12 cellular contexts compared by ENCODE assay signal in genomic region chr22:38750638-38751037, GRCh38. TPM values are rescaled to one million over a fixed set of nuclear protein-coding genes. Genes with fewer than 3 reads are reported as not detected.
A peak's percentile ranks its signal among the peaks of the same experiment; 100 is the strongest.
DNase-seq lines count a peak whose midpoint lies in the region; ATAC-seq and TF ChIP-seq lines count a peak whose summit lies in the region.
"Had no signal": no experiment of that assay in that cellular context is flagged by ENCODE, and none has a peak within 500 bp of the region (broad histone marks: within the 10 kb centered on the region; RNA-seq: fewer than 3 reads in every experiment).

No MANE protein-coding gene starts in this region.

- H2AFZ ChIP-seq in PC-9: no peak overlapping the region

- no peaks in the 10 kb centered on the region for H3K27me3 ChIP-seq in CD4-positive, alpha-beta T cell (ENCODE audit: control insufficient read depth, insufficient read depth, low read length)
- H3K27me3 ChIP-seq in psoas muscle (ENCODE audit: insufficient read depth in 3 of 3, low read length in 2 of 3) (no peaks in the 10 kb centered on the region), PC-9 (ENCODE audit: insufficient read depth, low read depth) (no peaks in the 10 kb centered on the region)

- H3K4me2 ChIP-seq in PC-9: no peak overlapping the region

- H3K9me3 Mint-ChIP-seq in CD4-positive, alpha-beta T cell: no peaks in the 10 kb centered on the region
- H3K9me3 Mint-ChIP-seq in dendritic cell treated with granulocyte-macrophage colony-stimulating factor and Interleukin-4, amounts not matched to agents 40 ng/mL and 50 ng/mL, for 4 days: no peaks in the 10 kb centered on the region

- POLR2A ChIA-PET in CD4-positive, alpha-beta T cell (lab: Charles Lee): interaction anchor here (0.9 to 25.2 kb wide), 12 partner anchors 8 to 252 kb away, joined by 3 to 752 read pairs (median 5); partner anchors contain the start of genes CBX6, CBY1, FAM227A and GTPBP1
- POLR2A ChIA-PET in RWPE1 (lab: Yijun Ruan, JAX; ENCODE audit: low non-redundant PET): no interaction called here
- POLR2A ChIA-PET in PC-9 (lab: Charles Lee; ENCODE audit: unreplicated experiment): no interaction called here

- intact Hi-C loops in CD4-positive, alpha-beta T cell (cut with DNase I, micrococcal nuclease): loop anchor here (1.0 to 5.0 kb wide), 2 partner anchors 45 to 92 kb away; partner anchors contain the start of genes GTPBP1 (in 1 of the 2) and NPTXR (in 1 of the 2)
- intact Hi-C loops in dendritic cell treated with granulocyte-macrophage colony-stimulating factor and Interleukin-4, amounts not matched to agents 40 ng/mL and 50 ng/mL, for 4 days (cut with micrococcal nuclease): no loop called here
- intact Hi-C loops in psoas muscle (cut with DNase I) (no loop called here), PC-9 (cut with micrococcal nuclease; ENCODE audit: unreplicated experiment) (loop anchor here (5.0 to 10.0 kb wide), 3 partner anchors 234 to 772 kb away; partner anchors contain the start of genes APOBEC3B, ATF4 and PICK1)

- peak overlapping the region; percentile 99 for H3K27ac Mint-ChIP-seq in CD4-positive, alpha-beta T cell
- H3K27ac Mint-ChIP-seq in dendritic cell treated with granulocyte-macrophage colony-stimulating factor and Interleukin-4, amounts not matched to agents 40 ng/mL and 50 ng/mL, for 4 days: peak overlapping the region; percentile 41

- H3K4me3 ChIP-seq in psoas muscle (no peak overlapping the region), PC-9 (no peak overlapping the region)

- no peaks in the 10 kb centered on the region for H3K9me2 ChIP-seq in PC-9 (ENCODE audit: insufficient read depth)

- no peaks in the 10 kb centered on the region for H3K27me3 Mint-ChIP-seq in CD4-positive, alpha-beta T cell
- no peaks in the 10 kb centered on the region for H3K27me3 Mint-ChIP-seq in dendritic cell treated with granulocyte-macrophage colony-stimulating factor and Interleukin-4, amounts not matched to agents 40 ng/mL and 50 ng/mL, for 4 days

- no peak for TF ChIP-seq CTCF in CD4-positive, alpha-beta T cell (IDR thresholded peaks at IDR 0.05)
- no peak for TF ChIP-seq CTCF in RWPE1 (conservative IDR thresholded peaks at IDR 0.05; ENCODE audit: low read depth)
- TF ChIP-seq CTCF in psoas muscle (IDR thresholded peaks at IDR 0.05): no peak
- TF ChIP-seq CTCF in PC-9 (conservative IDR thresholded peaks at IDR 0.05): no peak

- no TSS peak for BruUV-seq in PC-9 (replicated peaks; lab: Mats Ljungman, UMichigan)

- 76 to 86% (median 81%) methylated on average over 17 of the region's 17 CpGs for WGBS in psoas muscle, 3 donors

- H3F3A ChIP-seq in PC-9 (ENCODE audit: insufficient read depth, low read depth): peaks cover 50% of the 10 kb centered on the region

- peaks cover 95% of the 10 kb centered on the region for H3K36me3 Mint-ChIP-seq in CD4-positive, alpha-beta T cell (ENCODE audit: low read depth)
- H3K36me3 Mint-ChIP-seq in dendritic cell treated with granulocyte-macrophage colony-stimulating factor and Interleukin-4, amounts not matched to agents 40 ng/mL and 50 ng/mL, for 4 days (ENCODE audit: low read depth): peaks cover 84% of the 10 kb centered on the region

- peaks cover 45% of the 10 kb centered on the region for H3K4me1 ChIP-seq in psoas muscle
- peaks cover 31% of the 10 kb centered on the region for H3K4me1 ChIP-seq in PC-9 (replicated peaks; ENCODE audit: insufficient read depth)

- no peak for DNase-seq in CD4-positive, alpha-beta T cell
- no peak for DNase-seq in RWPE1 (ENCODE audit: low spot score)
- no peak for DNase-seq in psoas muscle
- no peak for DNase-seq in PC-9
- no peak for DNase-seq in effector CD4-positive, alpha-beta T cell
- DNase-seq: foreskin fibroblast, NCI-H1436, NCI-H524, retina had no signal

- no peaks in the 10 kb centered on the region; the same call in 1 of the 2 replicates for H4K20me1 ChIP-seq in PC-9 (ENCODE audit: insufficient read depth)

- H3K79me2 ChIP-seq in PC-9 (ENCODE audit: low read depth): peaks cover 27% of the 10 kb centered on the region

- peak overlapping the region; percentile 99 for H3K4me3 Mint-ChIP-seq in CD4-positive, alpha-beta T cell
- no peak overlapping the region for H3K4me3 Mint-ChIP-seq in dendritic cell treated with granulocyte-macrophage colony-stimulating factor and Interleukin-4, amounts not matched to agents 40 ng/mL and 50 ng/mL, for 4 days

- peaks cover 66% of the 10 kb centered on the region for H3K4me1 Mint-ChIP-seq in CD4-positive, alpha-beta T cell (ENCODE audit: low read depth)
- H3K4me1 Mint-ChIP-seq in dendritic cell treated with granulocyte-macrophage colony-stimulating factor and Interleukin-4, amounts not matched to agents 40 ng/mL and 50 ng/mL, for 4 days (ENCODE audit: low read depth): peaks cover 56% of the 10 kb centered on the region

- peak overlapping the region; percentile 81 for H3K27ac ChIP-seq in CD4-positive, alpha-beta T cell (ENCODE audit: low read depth, low read length)
- H3K27ac ChIP-seq in RWPE1 (peak overlapping the region; percentile 99), psoas muscle (peak overlapping the region; percentile 97), PC-9 (no peak overlapping the region)

- peaks cover 7 to 81% of the 10 kb centered on the region in 2 donors for H3K36me3 ChIP-seq in psoas muscle (ENCODE audit: insufficient read depth in 1 of 2, low read depth in 1 of 2)
- H3K36me3 ChIP-seq in PC-9 (ENCODE audit: low read depth): peaks cover 45% of the 10 kb centered on the region

- H3K9me3 ChIP-seq in CD4-positive, alpha-beta T cell (ENCODE audit: control insufficient read depth, low read length): no peaks in the 10 kb centered on the region
- H3K9me3 ChIP-seq in psoas muscle (no peaks in the 10 kb centered on the region), PC-9 (ENCODE audit: insufficient read depth, low read depth) (no peaks in the 10 kb centered on the region)

- ATAC-seq in CD4-positive, alpha-beta T cell (ENCODE audit: poor library complexity): no peak
- ATAC-seq in psoas muscle (no peak), SK-N-SH treated with all-trans-retinoic acid at 6 μM for 48 hours (no peak), HG02642 (IDR thresholded peaks at IDR 0.05; ENCODE audit: poor library complexity, unreplicated experiment) (no peak)

- CTCF ChIA-PET in CD4-positive, alpha-beta T cell (lab: Charles Lee): interaction anchor here (1.1 to 2.0 kb wide), 3 partner anchors 15 to 26 kb away, joined by 4 to 12 read pairs (median 7); no protein-coding TSS in a partner anchor
- CTCF ChIA-PET in RWPE1 (lab: Yijun Ruan, JAX): interaction anchor here (0.6 kb wide), 1 partner anchor 74 kb away, joined by 3 read pairs; no protein-coding TSS in a partner anchor
- CTCF ChIA-PET in PC-9 (lab: Charles Lee): interaction anchor here (1.1 to 1.6 kb wide), 3 partner anchors 13 to 51 kb away, joined by 4 to 13 read pairs (median 13); no protein-coding TSS in a partner anchor

TF ChIP-seq in SK-N-SH treated with all-trans-retinoic acid at 6 μM for 48 hours, 23 proteins besides CTCF, POLR2A, EP300 and RAD21 (continues in another document):
- TF ChIP-seq ZFP3 (CRISPR knock-in tag; IDR thresholded peaks at IDR 0.05) (no peak), CSRNP3 (CRISPR knock-in tag; IDR thresholded peaks at IDR 0.05) (no peak), CSDC2 (CRISPR knock-in tag; IDR thresholded peaks at IDR 0.05) (no peak), OSR1 (CRISPR knock-in tag; IDR thresholded peaks at IDR 0.05) (no peak), RARB (CRISPR knock-in tag; IDR thresholded peaks at IDR 0.05) (no peak), TOX (CRISPR knock-in tag; IDR thresholded peaks at IDR 0.05; ENCODE audit: borderline replicate concordance) (no peak), ZNF565 (CRISPR knock-in tag; conservative IDR thresholded peaks at IDR 0.05; ENCODE audit: low read depth) (no peak), ZC3H10 (CRISPR knock-in tag; IDR thresholded peaks at IDR 0.05) (no peak), PATZ1 (CRISPR knock-in tag; IDR thresholded peaks at IDR 0.05; ENCODE audit: borderline replicate concordance) (no peak)

RNA-seq across cellular contexts. Expression of gene SUN2, which starts 5.2 kb away (rescaled TPM):
- 100 to 1,000 TPM; 440 to 453 TPM for total RNA-seq in CD4-positive, alpha-beta T cell
- total RNA-seq in psoas muscle (100 to 1,000 TPM in 3 of 4 donors, 10 to 100 TPM in 1; 57.6 to 152 (median 106) TPM), PC-9 (2021) (169 and 220 TPM in 2 replicates)
- polyA plus RNA-seq in psoas muscle: 100 to 1,000 TPM in 1 of 3 donors, 10 to 100 TPM in 2; 64.9 to 142 (median 93.6) TPM

RNA-seq across cellular contexts. Expression of gene DNAL4, which starts 43.3 kb away (rescaled TPM):
- 1 to 10 TPM; 1.9 to 2.7 TPM for total RNA-seq in CD4-positive, alpha-beta T cell
- 1 to 10 TPM; 3.5 to 6.4 (median 4.7) TPM for total RNA-seq in psoas muscle
- polyA plus RNA-seq in psoas muscle: 10 to 100 TPM in 2 of 3 donors, 1 to 10 TPM in 1; 4.2 to 13.9 (median 11.8) TPM
- total RNA-seq in PC-9 (2021): 50.3 and 53.0 TPM in 2 replicates

RNA-seq across cellular contexts. Expression of gene GTPBP1, which starts 44.9 kb away (rescaled TPM):
- 100 to 1,000 TPM; 263 to 272 TPM for total RNA-seq in CD4-positive, alpha-beta T cell
- total RNA-seq in psoas muscle (10 to 100 TPM; 19.3 to 46.1 (median 41.1) TPM), PC-9 (2021) (79.3 and 94.7 TPM in 2 replicates)
- 10 to 100 TPM; 16.4 to 24.3 (median 17.4) TPM for polyA plus RNA-seq in psoas muscle

RNA-seq across cellular contexts. Expression of gene JOSD1, which starts 49.9 kb away (rescaled TPM):
- total RNA-seq in CD4-positive, alpha-beta T cell: 100 to 1,000 TPM; 303 to 307 TPM
- total RNA-seq in psoas muscle (10 to 100 TPM; 16.7 to 27.6 (median 24.4) TPM), PC-9 (2021) (102 and 110 TPM in 2 replicates)
- polyA plus RNA-seq in psoas muscle: 10 to 100 TPM; 14.3 to 58.5 (median 37.5) TPM

Comparison
In these comparisons a context has a peak if more than half of its experiments do, and no peak if none do; other contexts are left out.
1. intact Hi-C loops: an anchor here in CD4-positive, alpha-beta T cell (1.0 to 5.0 kb wide) and PC-9 (5.0 to 10.0 kb wide); none called in dendritic cell treated with granulocyte-macrophage colony-stimulating factor and Interleukin-4, amounts not matched to agents 40 ng/mL and 50 ng/mL, for 4 days and psoas muscle.